In genomic region chr6:144528605-144529425, GRCh38 we compare ENCODE assay signal across 1 cellular context.
TF ChIP-seq lines count a peak whose summit lies in the region.

No MANE protein-coding gene starts in this region.

TF ChIP-seq in IMR-90, 13 proteins besides CTCF, POLR2A, EP300 and RAD21 (continued from another document):
- TF ChIP-seq ELK1 (IDR thresholded peaks at IDR 0.05; ENCODE audit: borderline replicate concordance, low read depth, low read length) (no peak), RCOR1 (IDR thresholded peaks at IDR 0.05; ENCODE audit: insufficient replicate concordance, low read length) (no peak), CEBPB (IDR thresholded peaks at IDR 0.05; ENCODE audit: low read depth, low read length) (no peak), MXI1 (IDR thresholded peaks at IDR 0.05; ENCODE audit: borderline replicate concordance, low read depth, low read length) (no peak)
